ENCODE assay signal across 2 cellular contexts in genomic region chr16:9112166-9112843, GRCh38.
TF ChIP-seq lines count a peak whose summit lies in the region.

No MANE protein-coding gene starts in this region.

TF ChIP-seq in A549, 52 proteins besides CTCF, POLR2A, EP300 and RAD21 (continued from another document):
- 0 out of 2 replicates have a peak, but pooled peaks have one; percentile 17 for TF ChIP-seq HOXA7 (CRISPR knock-in tag; IDR thresholded peaks at IDR 0.05)
- no peak for TF ChIP-seq RNF2 (IDR thresholded peaks at IDR 0.05; ENCODE audit: borderline replicate concordance, low read depth)
- no peak for TF ChIP-seq TP53 (CRISPR knock-in tag; IDR thresholded peaks at IDR 0.05)
- TF ChIP-seq HMGXB4 (CRISPR knock-in tag; IDR thresholded peaks at IDR 0.05; ENCODE audit: borderline replicate concordance) = no peak
- no peak for TF ChIP-seq E2F6 (IDR thresholded peaks at IDR 0.05; ENCODE audit: borderline replicate concordance, low read depth)
- TF ChIP-seq PBX3 (IDR thresholded peaks at IDR 0.05) = no peak
- TF ChIP-seq BCL3 (IDR thresholded peaks at IDR 0.05) = no peak
- TF ChIP-seq HOXB5 (CRISPR knock-in tag; IDR thresholded peaks at IDR 0.05) = no peak
- TF ChIP-seq FOSB (CRISPR knock-in tag; IDR thresholded peaks at IDR 0.05) = 0 out of 2 replicates have a peak, but pooled peaks have one; percentile 22
- no peak for TF ChIP-seq TFCP2L1 (CRISPR knock-in tag; IDR thresholded peaks at IDR 0.05)
- TF ChIP-seq HEYL (CRISPR knock-in tag; IDR thresholded peaks at IDR 0.05) = no peak
- no peak for TF ChIP-seq JUNB (IDR thresholded peaks at IDR 0.05)
- TF ChIP-seq RCOR1 (IDR thresholded peaks at IDR 0.05; ENCODE audit: low read depth, low read length) = no peak
- no peak for TF ChIP-seq CBX2 (IDR thresholded peaks at IDR 0.05; ENCODE audit: borderline replicate concordance, low read depth)
- no peak for TF ChIP-seq HES2 (IDR thresholded peaks at IDR 0.05)
- peak; percentile 61; the same call in 1 of the 2 replicates for TF ChIP-seq POLR2AphosphoS2 (conservative IDR thresholded peaks at IDR 0.05; ENCODE audit: low read length)
- TF ChIP-seq CEBPB (IDR thresholded peaks at IDR 0.05) = peak in 1 of 2 experiments; percentile 33; a peak in 2 of 4 replicates

TF ChIP-seq in H1, 55 proteins besides CTCF, POLR2A, EP300 and RAD21 (continued from another document):
- TF ChIP-seq TEAD4 (IDR thresholded peaks at IDR 0.05; ENCODE audit: low read depth, low read length) (no peak), HDAC2 (IDR thresholded peaks at IDR 0.05; ENCODE audit: borderline replicate concordance in 1 of 2, low read depth in 2 of 2, low read length in 2 of 2) (no peak), E2F6 (IDR thresholded peaks at IDR 0.05) (no peak), SP2 (IDR thresholded peaks at IDR 0.05; ENCODE audit: low read length) (no peak), SIX5 (IDR thresholded peaks at IDR 0.05; ENCODE audit: low read depth, low read length) (no peak), MAX (IDR thresholded peaks at IDR 0.05) (no peak), POLR2AphosphoS5 (IDR thresholded peaks at IDR 0.05; ENCODE audit: low read depth, low read length) (peak; percentile 58), RNF2 (IDR thresholded peaks at IDR 0.05; ENCODE audit: borderline replicate concordance, low read depth, low read length, missing control alignments, poor library complexity, severe bottlenecking) (no peak)
